20 cellular contexts compared by ENCODE assay signal in genomic region chr1:2640626-2641025, GRCh38. TPM values are rescaled to one million over a fixed set of nuclear protein-coding genes. Genes with fewer than 3 reads are reported as not detected.
"Had no signal": no experiment of that assay in that cellular context is flagged by ENCODE, and none has a peak within 500 bp of the region (broad histone marks: within the 10 kb centered on the region; RNA-seq: fewer than 3 reads in every experiment).

No MANE protein-coding gene starts in this region.

- H3K4me3 Mint-ChIP-seq: activated naive CD4-positive, alpha-beta T cell treated with anti-CD3 and anti-CD28 coated beads, Interleukin-2, amount 50 U/mL, for 24 hours; central memory CD8-positive, alpha-beta T cell had no signal

- H3K9me3 ChIP-seq: ascending aorta, prostate gland had no signal

- H3K4me3 ChIP-seq: adrenal gland, ascending aorta, esophagus squamous epithelium, gastrocnemius medialis, prostate gland, right atrium auricular region, upper lobe of left lung had no signal

- H3K36me3 ChIP-seq: adrenal gland, ascending aorta, brain microvascular endothelial cell, esophagus squamous epithelium, gastrocnemius medialis, prostate gland, right atrium auricular region, upper lobe of left lung had no signal

- H3K27ac ChIP-seq: ascending aorta, brain microvascular endothelial cell, esophagus squamous epithelium, gastrocnemius medialis, prostate gland, right atrium auricular region, upper lobe of left lung had no signal

- H3K27ac Mint-ChIP-seq: activated naive CD4-positive, alpha-beta T cell treated with anti-CD3 and anti-CD28 coated beads, Interleukin-2, amount 50 U/mL, for 24 hours; T-cell had no signal

- H3K9me3 Mint-ChIP-seq: activated naive CD4-positive, alpha-beta T cell treated with anti-CD3 and anti-CD28 coated beads, Interleukin-2, amount 50 U/mL, for 24 hours; central memory CD8-positive, alpha-beta T cell; T-cell had no signal

- H3K36me3 Mint-ChIP-seq: activated naive CD4-positive, alpha-beta T cell treated with anti-CD3 and anti-CD28 coated beads, Interleukin-2, amount 50 U/mL, for 24 hours; T-cell had no signal

- ATAC-seq: gastrocnemius medialis; SK-N-SH treated with all-trans-retinoic acid at 6 μM for 48 hours; stimulated activated naive CD8-positive, alpha-beta T cell treated with anti-CD3 and anti-CD28 coated beads, Interleukin-15, Interleukin-2, amounts not matched to agents 100 U/mL and 50 U/mL, for 24 hours; T-cell had no signal

- H3K27me3 Mint-ChIP-seq: activated naive CD4-positive, alpha-beta T cell treated with anti-CD3 and anti-CD28 coated beads, Interleukin-2, amount 50 U/mL, for 24 hours; central memory CD8-positive, alpha-beta T cell; T-cell had no signal

- H3K27me3 ChIP-seq: adrenal gland, ascending aorta, brain microvascular endothelial cell, right atrium auricular region, upper lobe of left lung had no signal

- DNase-seq: activated CD4-positive, alpha-beta T cell treated with anti-CD3 and anti-CD28 coated beads for 1 hour; activated CD4-positive, alpha-beta T cell treated with anti-CD3 and anti-CD28 coated beads, Interleukin-2, amount 50 U/mL, for 4 hours; activated gamma-delta T cell treated with Interleukin-2 at 50 U/mL for 16 hours; brain microvascular endothelial cell; esophagus squamous epithelium; gastrocnemius medialis; hypothalamus; mesenchymal stem cell; stimulated activated CD4-positive, alpha-beta T cell treated with anti-CD3 and anti-CD28 coated beads, Interleukin-4, amount 100 ng/mL, for 24 hours; stimulated activated naive CD8-positive, alpha-beta T cell treated with anti-CD3 and anti-CD28 coated beads, Interleukin-15, Interleukin-2, amounts not matched to agents 100 U/mL and 50 U/mL, for 24 hours had no signal

RNA-seq across cellular contexts. Expression of gene MMEL1, which starts 7.8 kb away (rescaled TPM):
- total RNA-seq: ascending aorta, gastrocnemius medialis, osteocyte, right atrium auricular region had no signal
